Comparison of ENCODE assay signal across 30 cellular contexts in genomic region chr4:87783781-87784180, GRCh38. TPM values are rescaled to one million over a fixed set of nuclear protein-coding genes. Genes with fewer than 3 reads are reported as not detected.
"Had no signal": no experiment of that assay in that cellular context is flagged by ENCODE, and none has a peak within 500 bp of the region (broad histone marks: within the 10 kb centered on the region; RNA-seq: fewer than 3 reads in every experiment).

No MANE protein-coding gene starts in this region.

- ATAC-seq: activated CD4-positive, alpha-beta T cell treated with anti-CD3 and anti-CD28 coated beads for 36 hours; activated T-cell treated with anti-CD3 and anti-CD28 coated beads, Interleukin-2, amount 50 U/mL, for 4 hours; effector memory CD8-positive, alpha-beta T cell; esophagus mucosa; gastroesophageal sphincter; heart left ventricle; left colon; natural killer cell treated with Interleukin-12 subunit alpha and Interleukin-12 subunit beta and Interleukin-15 and Interleukin-18, amount 100 ng/mL, for 72 hours; pancreas; psoas muscle; right cardiac atrium; WTC11 had no signal

- DNase-seq: activated CD4-positive, alpha-beta T cell treated with anti-CD3 and anti-CD28 coated beads for 36 hours; activated CD4-positive, alpha-beta T cell treated with anti-CD3 and anti-CD28 coated beads, Interleukin-2, amount 50 U/mL, for 48 hours; activated CD8-positive, alpha-beta memory T cell treated with anti-CD3 and anti-CD28 coated beads, Interleukin-2, amount 50 U/mL, for 48 hours; activated naive CD4-positive, alpha-beta T cell treated with Interleukin-2 at 50 U/mL for 16 hours; activated naive CD8-positive, alpha-beta T cell treated with anti-CD3 and anti-CD28 coated beads for 36 hours; activated T-cell treated with anti-CD3 and anti-CD28 coated beads, Interleukin-2, amount 50 U/mL, for 4 hours; brain microvascular endothelial cell; caudate nucleus; effector memory CD8-positive, alpha-beta T cell; heart left ventricle; left colon; pancreas; psoas muscle; right cardiac atrium; stimulated activated CD4-positive, alpha-beta T cell treated with anti-CD3 and anti-CD28 coated beads, Interleukin-12 subunit alpha, Interleukin-12 subunit beta, amount 100 ng/mL, for 4 hours; T-helper 9 cell; tibial artery had no signal

- H3K4me3 ChIP-seq: gastroesophageal sphincter, heart left ventricle, pancreas, psoas muscle, tibial artery had no signal

RNA-seq across cellular contexts. Expression of gene IBSP, which starts 15.6 kb away (rescaled TPM):
- total RNA-seq: activated CD4-positive, alpha-beta T cell treated with anti-CD3 and anti-CD28 coated beads for 36 hours; activated CD8-positive, alpha-beta memory T cell treated with anti-CD3 and anti-CD28 coated beads for 36 hours; activated naive CD8-positive, alpha-beta T cell treated with anti-CD3 and anti-CD28 coated beads for 36 hours; activated T-cell treated with anti-CD3 and anti-CD28 coated beads, Interleukin-2, amount 50 U/mL, for 4 hours; activated T-helper 2 cell treated with anti-CD3 and anti-CD28 coated beads, Interferon-gamma antibody, Interleukin-2, Interleukin-4, amounts not matched to agents 10 μg/mL and 5 μg/mL and 100 μg/mL, durations not matched to agents 14 hours and 24 hours and 36 hours; dermis microvascular lymphatic vessel endothelial cell; endothelial cell of umbilical vein; esophagus mucosa; gastroesophageal sphincter; left colon; lower leg skin; natural killer cell treated with Interleukin-12 subunit alpha and Interleukin-12 subunit beta and Interleukin-15 and Interleukin-18, amount 100 ng/mL, for 72 hours; psoas muscle; right cardiac atrium; skeletal muscle tissue; T-helper 1 cell treated with Interleukin-12 subunit alpha and Interleukin-12 subunit beta and Interleukin-4 antibody, amounts not matched to agents 30 ng/mL and 1 ng/mL, for 36 hours; ureter; WTC11 had no signal
- polyA plus RNA-seq: endothelial cell of umbilical vein, heart left ventricle, keratinocyte, pancreas, psoas muscle had no signal

RNA-seq across cellular contexts. Expression of gene MEPE, which starts 49.0 kb away (rescaled TPM):
- total RNA-seq: activated CD4-positive, alpha-beta T cell treated with anti-CD3 and anti-CD28 coated beads for 36 hours; activated CD8-positive, alpha-beta memory T cell treated with anti-CD3 and anti-CD28 coated beads for 36 hours; activated naive CD8-positive, alpha-beta T cell treated with anti-CD3 and anti-CD28 coated beads for 36 hours; activated T-cell treated with anti-CD3 and anti-CD28 coated beads, Interleukin-2, amount 50 U/mL, for 4 hours; activated T-helper 2 cell treated with anti-CD3 and anti-CD28 coated beads, Interferon-gamma antibody, Interleukin-2, Interleukin-4, amounts not matched to agents 10 μg/mL and 5 μg/mL and 100 μg/mL, durations not matched to agents 14 hours and 24 hours and 36 hours; dermis microvascular lymphatic vessel endothelial cell; endothelial cell of umbilical vein; esophagus mucosa; gastroesophageal sphincter; heart left ventricle; left colon; lower leg skin; natural killer cell treated with Interleukin-12 subunit alpha and Interleukin-12 subunit beta and Interleukin-15 and Interleukin-18, amount 100 ng/mL, for 72 hours; pancreas; psoas muscle; right cardiac atrium; skeletal muscle tissue; T-helper 1 cell treated with Interleukin-12 subunit alpha and Interleukin-12 subunit beta and Interleukin-4 antibody, amounts not matched to agents 30 ng/mL and 1 ng/mL, for 36 hours; ureter; WTC11 had no signal
- polyA plus RNA-seq: endothelial cell of umbilical vein, heart left ventricle, keratinocyte, pancreas, psoas muscle, right cardiac atrium had no signal
